ENCODE assay signal across 13 cellular contexts in the genomic region with DNA sequence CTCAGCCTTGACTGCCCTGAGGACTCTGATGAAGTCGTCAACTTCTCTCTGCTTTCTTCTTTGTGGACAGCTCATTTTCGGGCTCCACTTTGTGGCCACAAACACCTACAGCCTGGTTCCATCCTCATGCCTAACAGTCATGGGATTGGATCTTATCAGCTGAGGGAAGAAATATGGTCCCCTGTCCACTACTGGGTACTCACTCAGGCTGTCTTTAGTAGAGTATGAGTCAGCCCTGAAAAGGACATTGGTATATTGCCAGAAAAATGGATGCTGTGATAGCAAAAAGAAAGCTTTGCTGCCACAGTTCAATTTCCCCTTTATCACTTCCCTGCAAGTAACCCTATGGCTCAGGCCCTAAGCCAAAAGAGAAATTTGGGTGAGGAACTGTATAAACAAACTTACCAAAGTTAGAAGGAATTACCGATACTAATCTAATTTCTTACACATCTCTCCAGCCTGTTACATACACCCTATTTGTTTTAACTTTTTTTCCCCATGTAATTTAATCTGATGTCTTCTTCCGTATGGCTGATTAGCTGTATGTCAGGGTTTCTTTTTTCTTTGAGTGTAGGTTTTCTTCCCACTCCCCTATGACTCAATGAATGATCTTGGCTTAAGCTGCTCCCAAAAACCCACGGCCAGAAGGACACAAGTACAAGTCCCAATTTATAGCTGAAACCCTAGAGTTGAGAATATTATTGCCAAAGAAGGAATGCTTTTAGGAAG. TPM values are rescaled to one million over a fixed set of nuclear protein-coding genes. Genes with fewer than 3 reads are reported as not detected.
A peak's percentile ranks its signal among the peaks of the same experiment; 100 is the strongest.
DNase-seq lines count a peak whose midpoint lies in the region; ATAC-seq, FAIRE-seq and TF ChIP-seq lines count a peak whose summit lies in the region.
"Had no signal": no experiment of that assay in that cellular context is flagged by ENCODE, and none has a peak within 500 bp of the region (broad histone marks: within the 10 kb centered on the region; RNA-seq: fewer than 3 reads in every experiment).

No MANE protein-coding gene starts in this region.

- H3K4me3 ChIP-seq in fibroblast of the aortic adventitia (ENCODE audit: low read depth, low read length): no peak overlapping the region
- H3K4me3 ChIP-seq: GM12878 had no signal

- no peak overlapping the region for H3K4me3 Mint-ChIP-seq in activated T-helper 17 cell treated with anti-CD3 and anti-CD28 coated beads, Interleukin-2, amount 50 U/mL, for 72 hours
- no peak overlapping the region for H3K4me3 Mint-ChIP-seq in effector memory CD8-positive, alpha-beta T cell

- H3K27me3 Mint-ChIP-seq in activated T-helper 17 cell treated with anti-CD3 and anti-CD28 coated beads, Interleukin-2, amount 50 U/mL, for 72 hours: no peaks in the 10 kb centered on the region
- no peaks in the 10 kb centered on the region for H3K27me3 Mint-ChIP-seq in effector memory CD8-positive, alpha-beta T cell

- no peaks in the 10 kb centered on the region for H3K9me3 Mint-ChIP-seq in activated T-helper 17 cell treated with anti-CD3 and anti-CD28 coated beads, Interleukin-2, amount 50 U/mL, for 72 hours
- no peaks in the 10 kb centered on the region for H3K9me3 Mint-ChIP-seq in effector memory CD8-positive, alpha-beta T cell

- TF ChIP-seq CTCF in fibroblast of the aortic adventitia (IDR thresholded peaks at IDR 0.05; ENCODE audit: insufficient read depth, low read length): no peak
- no peak for TF ChIP-seq CTCF in omental fat pad (IDR thresholded peaks at IDR 0.05)

- ATAC-seq in activated T-helper 17 cell treated with anti-CD3 and anti-CD28 coated beads, Interleukin-2, amount 50 U/mL, for 72 hours (replicated peaks): peak; percentile 72
- no peak for ATAC-seq in effector memory CD8-positive, alpha-beta T cell (replicated peaks)
- no peak for ATAC-seq in omental fat pad (ENCODE audit: low FRiP score)
- no peak for ATAC-seq in GM21737 (IDR thresholded peaks at IDR 0.05; ENCODE audit: unreplicated experiment)
- ATAC-seq: GM12878 had no signal

- H3K4me1 Mint-ChIP-seq in activated T-helper 17 cell treated with anti-CD3 and anti-CD28 coated beads, Interleukin-2, amount 50 U/mL, for 72 hours: peaks cover 4% of the 10 kb centered on the region
- no peaks in the 10 kb centered on the region for H3K4me1 Mint-ChIP-seq in effector memory CD8-positive, alpha-beta T cell (ENCODE audit: low read depth in 2 of 2)

- peak; percentile 35 for DNase-seq in AG08396 (ENCODE audit: low spot score)
- peak; percentile 43 for DNase-seq in HCEC 1CT
- peak; percentile 40 for DNase-seq in fibroblast of the aortic adventitia (ENCODE audit: low read depth)
- DNase-seq in effector memory CD8-positive, alpha-beta T cell: no peak
- DNase-seq in omental fat pad (ENCODE audit: low spot score): no peak
- no peak for DNase-seq in GM19239 (ENCODE audit: insufficient read length, low spot score)
- DNase-seq: DMS79; kidney; NK-92 treated with Interleukin-12 subunit alpha and Interleukin-12 subunit beta, amount 100 ng/mL, for 24 hours; stimulated activated CD4-positive, alpha-beta T cell treated with anti-CD3 and anti-CD28 coated beads, Interleukin-2, amount 100 ng/mL, for 48 hours had no signal

- H3K27ac Mint-ChIP-seq in activated T-helper 17 cell treated with anti-CD3 and anti-CD28 coated beads, Interleukin-2, amount 50 U/mL, for 72 hours: peak overlapping the region; percentile 46
- no peak overlapping the region for H3K27ac Mint-ChIP-seq in effector memory CD8-positive, alpha-beta T cell

- H3K36me3 Mint-ChIP-seq in activated T-helper 17 cell treated with anti-CD3 and anti-CD28 coated beads, Interleukin-2, amount 50 U/mL, for 72 hours (ENCODE audit: low read depth): peaks cover 100% of the 10 kb centered on the region
- H3K36me3 Mint-ChIP-seq in effector memory CD8-positive, alpha-beta T cell (ENCODE audit: insufficient read depth): peaks cover 30% of the 10 kb centered on the region

- FAIRE-seq in GM19239 (lab: Jason Lieb, UNC): no peak
- FAIRE-seq: GM12878, kidney had no signal

RNA-seq across cellular contexts. Expression of gene MTHFD1, which starts 29.1 kb away (rescaled TPM):
- total RNA-seq in activated T-helper 17 cell treated with anti-CD3 and anti-CD28 coated beads, Interleukin-2, amount 50 U/mL, for 72 hours: 100 to 1,000 TPM; 142 to 282 TPM
- 12.2 and 73.1 TPM in 2 replicates for total RNA-seq in fibroblast of the aortic adventitia (ENCODE audit: low replicate concordance)
- total RNA-seq in omental fat pad: 100 to 1,000 TPM in 1 of 4 donors, 10 to 100 TPM in 3; 58.0 to 138 (median 86.9) TPM

RNA-seq across cellular contexts. Expression of gene AKAP5, which starts 48.1 kb away (rescaled TPM):
- total RNA-seq in activated T-helper 17 cell treated with anti-CD3 and anti-CD28 coated beads, Interleukin-2, amount 50 U/mL, for 72 hours: 1 to 10 TPM in 1 of 2 donors, under 1 TPM in 1; 0.82 to 1.0 TPM
- 0.16 and 0.54 TPM in 2 replicates for total RNA-seq in fibroblast of the aortic adventitia (ENCODE audit: low replicate concordance)
- total RNA-seq in omental fat pad: 1 to 10 TPM in 1 of 4 donors, under 1 TPM in 3; 0.47 to 1.4 (median 0.66) TPM

Comparison
In these comparisons a context has a peak if more than half of its experiments do, and no peak if none do; other contexts are left out.
1. DNase-seq: peak in AG08396 (single experiment), HCEC 1CT (single experiment) and fibroblast of the aortic adventitia (single experiment); none in effector memory CD8-positive, alpha-beta T cell (0 of 3), omental fat pad (single experiment) and GM19239 (single experiment).